ENCODE assay signal across 18 cellular contexts in the genomic region with DNA sequence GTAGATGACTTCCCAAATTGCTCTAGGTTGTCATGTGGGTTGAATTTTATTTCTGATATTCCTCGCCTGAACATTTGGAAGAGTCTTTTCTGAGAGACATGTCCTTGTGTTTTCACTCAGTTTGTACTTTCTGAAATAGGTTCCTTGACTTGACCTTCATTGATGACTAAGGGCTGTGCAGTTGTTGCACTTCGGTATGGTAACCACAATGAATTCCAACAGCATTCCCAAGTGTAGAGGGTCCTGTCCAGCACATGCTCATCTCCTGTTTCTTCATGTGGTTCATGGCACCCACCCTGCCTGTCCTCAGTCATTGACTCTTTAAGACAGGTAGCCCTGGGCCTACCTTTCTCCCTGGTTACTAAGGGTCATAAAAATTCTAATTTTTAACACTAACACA.
DNase-seq lines count a peak whose midpoint lies in the region; ATAC-seq and TF ChIP-seq lines count a peak whose summit lies in the region.
"Had no signal": no experiment of that assay in that cellular context is flagged by ENCODE, and none has a peak within 500 bp of the region (broad histone marks: within the 10 kb centered on the region; RNA-seq: fewer than 3 reads in every experiment).

No MANE protein-coding gene starts in this region.

- H2AFZ ChIP-seq in PC-3 (ENCODE audit: low read length) (no peak overlapping the region), fibroblast of lung (ENCODE audit: low read length) (no peak overlapping the region), MM.1S (ENCODE audit: low read length) (no peak overlapping the region)

- H3K4me1 ChIP-seq in PC-3 (ENCODE audit: insufficient read depth, low read length) (peaks cover 15% of the 10 kb centered on the region), fibroblast of lung (ENCODE audit: control insufficient read depth, extremely low read depth, insufficient read depth, low read length) (no peaks in the 10 kb centered on the region), MM.1S (ENCODE audit: low read length) (no peaks in the 10 kb centered on the region)
- H3K4me1 ChIP-seq: Caco-2 had no signal

- CTCF ChIA-PET in PC-3 (lab: Charles Lee): no interaction called here

- H3K4me2 ChIP-seq in PC-3 (ENCODE audit: low read length) (peak overlapping the region; percentile 15; the same call in 1 of the 2 replicates), fibroblast of lung (ENCODE audit: extremely low read depth, insufficient read depth, low read length) (peak overlapping the region; percentile 20), MM.1S (ENCODE audit: low read depth, low read length) (no peak overlapping the region)

- ATAC-seq in PC-3 (no peak), HG02571 (IDR thresholded peaks at IDR 0.05; ENCODE audit: unreplicated experiment) (no peak)
- ATAC-seq: Panc1 had no signal

- H3K36me3 ChIP-seq in PC-3 (ENCODE audit: low read depth, low read length): no peaks in the 10 kb centered on the region
- H3K36me3 ChIP-seq in fibroblast of lung (ENCODE audit: control insufficient read depth, insufficient read depth, low read length): no peaks in the 10 kb centered on the region
- no peaks in the 10 kb centered on the region for H3K36me3 ChIP-seq in MM.1S (replicated peaks; ENCODE audit: insufficient read depth, low read length)

- no peaks in the 10 kb centered on the region for H3K79me2 ChIP-seq in PC-3 (ENCODE audit: low read length)
- no peaks in the 10 kb centered on the region for H3K79me2 ChIP-seq in fibroblast of lung (ENCODE audit: control insufficient read depth, insufficient read depth, low read length)
- H3K79me2 ChIP-seq in MM.1S (ENCODE audit: low read length): no peaks in the 10 kb centered on the region

- H3K4me3 ChIP-seq in PC-3 (ENCODE audit: low read length) (no peak overlapping the region), fibroblast of lung (replicated peaks in 1 of 4; ENCODE audit: control extremely low read depth in 1 of 4, insufficient read depth in 1 of 4, low read depth in 3 of 4, low read length in 4 of 4) (no peak overlapping the region), MM.1S (ENCODE audit: low read length) (no peak overlapping the region)

- POLR2A ChIA-PET in PC-3 (lab: Charles Lee; ENCODE audit: unreplicated experiment): no interaction called here

- H4K20me1 ChIP-seq in PC-3 (ENCODE audit: low read length) (no peaks in the 10 kb centered on the region), fibroblast of lung (ENCODE audit: control insufficient read depth, extremely low read depth, insufficient read depth, low read length) (no peaks in the 10 kb centered on the region), MM.1S (ENCODE audit: insufficient read depth, low read length) (no peaks in the 10 kb centered on the region)

- intact Hi-C loops in PC-3 (cut with micrococcal nuclease): no loop called here

- H3F3A ChIP-seq in PC-3 (ENCODE audit: low read length, unreplicated experiment) (no peaks in the 10 kb centered on the region), MM.1S (ENCODE audit: insufficient read depth, low read length) (no peaks in the 10 kb centered on the region)

- no peaks in the 10 kb centered on the region for H3K9me2 ChIP-seq in PC-3 (replicated peaks; ENCODE audit: low read length)
- no peaks in the 10 kb centered on the region for H3K9me2 ChIP-seq in MM.1S (replicated peaks; ENCODE audit: insufficient read depth, low read length)

- no peaks in the 10 kb centered on the region for H3K27me3 ChIP-seq in PC-3 (ENCODE audit: low read length)
- H3K27me3 ChIP-seq in fibroblast of lung (ENCODE audit: control insufficient read depth, insufficient read depth, low read length): no peaks in the 10 kb centered on the region
- H3K27me3 ChIP-seq in MM.1S (replicated peaks; ENCODE audit: insufficient read depth, low read length): no peaks in the 10 kb centered on the region

- peak overlapping the region; percentile 39 for H3K27ac ChIP-seq in PC-3 (ENCODE audit: low read length)
- no peak overlapping the region for H3K27ac ChIP-seq in fibroblast of lung (ENCODE audit: insufficient read depth, low read length)
- no peak overlapping the region for H3K27ac ChIP-seq in MM.1S (ENCODE audit: low read length)

- no TSS peak for BruUV-seq in PC-3 (replicated peaks; lab: Mats Ljungman, UMichigan)

- H3K9ac ChIP-seq in PC-3 (ENCODE audit: low read length): no peak overlapping the region
- H3K9ac ChIP-seq in fibroblast of lung (ENCODE audit: insufficient read depth, low read length): no peak overlapping the region
- H3K9ac ChIP-seq in MM.1S (ENCODE audit: low read length): no peak overlapping the region

- no peaks in the 10 kb centered on the region for H3K9me3 ChIP-seq in PC-3 (ENCODE audit: low read length)
- no peaks in the 10 kb centered on the region for H3K9me3 ChIP-seq in fibroblast of lung (ENCODE audit: control insufficient read depth, insufficient read depth, low read depth, low read length)
- no peaks in the 10 kb centered on the region for H3K9me3 ChIP-seq in MM.1S (replicated peaks; ENCODE audit: insufficient read depth, low read length)
- H3K9me3 ChIP-seq: Caco-2 had no signal

- DNase-seq in EH (ENCODE audit: low read depth) (peak; percentile 1), PC-3 (peak; percentile 49), fibroblast of lung (ENCODE audit: low read depth in 2 of 2) (peak; percentile 19 to 21), renal cortical epithelial cell (ENCODE audit: low read depth) (peak; percentile 26), MM.1S (no peak)
- DNase-seq in stimulated activated CD8-positive, alpha-beta memory T cell treated with anti-CD3 and anti-CD28 coated beads, Interleukin-4, amount 100 ng/mL, for 48 hours: no peak
- DNase-seq: AML-193; Caco-2; CD4-positive, CD25-positive, alpha-beta regulatory T cell; DMS153; HFFc6; Kasumi-1; NCI-H1105 treated with DMSO at 0.1 percent for 48 hours; NCI-H1694 treated with DMSO at 0.1 percent for 48 hours; NCI-H226; NCI-H524 treated with DMSO at 0.1 percent for 48 hours had no signal

- TF ChIP-seq CTCF in PC-3 (conservative IDR thresholded peaks at IDR 0.05; ENCODE audit: low read depth, low read length) (no peak), fibroblast of lung (conservative IDR thresholded peaks at IDR 0.05 in 1 of 2, IDR thresholded peaks at IDR 0.05 in 1 of 2; ENCODE audit: low read depth in 1 of 2, low read length in 2 of 2) (no peak), MM.1S (IDR thresholded peaks at IDR 0.05; ENCODE audit: low read length) (no peak)

Comparison
In these comparisons a context has a peak if more than half of its experiments do, and no peak if none do; other contexts are left out.
1. DNase-seq: peak in EH (single experiment), PC-3 (single experiment), fibroblast of lung (2 of 2) and renal cortical epithelial cell (single experiment); none in MM.1S (single experiment) and stimulated activated CD8-positive, alpha-beta memory T cell treated with anti-CD3 and anti-CD28 coated beads, Interleukin-4, amount 100 ng/mL, for 48 hours (single experiment).